1 cellular context compared by ENCODE assay signal in genomic region chr10:11822031-11822756, GRCh38.
TF ChIP-seq lines count a peak whose summit lies in the region.

No MANE protein-coding gene starts in this region.

TF ChIP-seq in WTC11, 78 proteins besides CTCF, POLR2A, EP300 and RAD21 (continued from another document):
- no peak for TF ChIP-seq GRHL2 (CRISPR knock-in tag; IDR thresholded peaks at IDR 0.05; ENCODE audit: insufficient replicate concordance, severe bottlenecking)
- TF ChIP-seq ZNF219 (CRISPR knock-in tag; IDR thresholded peaks at IDR 0.05; ENCODE audit: borderline replicate concordance), result no peak
- TF ChIP-seq, protein P1, sequence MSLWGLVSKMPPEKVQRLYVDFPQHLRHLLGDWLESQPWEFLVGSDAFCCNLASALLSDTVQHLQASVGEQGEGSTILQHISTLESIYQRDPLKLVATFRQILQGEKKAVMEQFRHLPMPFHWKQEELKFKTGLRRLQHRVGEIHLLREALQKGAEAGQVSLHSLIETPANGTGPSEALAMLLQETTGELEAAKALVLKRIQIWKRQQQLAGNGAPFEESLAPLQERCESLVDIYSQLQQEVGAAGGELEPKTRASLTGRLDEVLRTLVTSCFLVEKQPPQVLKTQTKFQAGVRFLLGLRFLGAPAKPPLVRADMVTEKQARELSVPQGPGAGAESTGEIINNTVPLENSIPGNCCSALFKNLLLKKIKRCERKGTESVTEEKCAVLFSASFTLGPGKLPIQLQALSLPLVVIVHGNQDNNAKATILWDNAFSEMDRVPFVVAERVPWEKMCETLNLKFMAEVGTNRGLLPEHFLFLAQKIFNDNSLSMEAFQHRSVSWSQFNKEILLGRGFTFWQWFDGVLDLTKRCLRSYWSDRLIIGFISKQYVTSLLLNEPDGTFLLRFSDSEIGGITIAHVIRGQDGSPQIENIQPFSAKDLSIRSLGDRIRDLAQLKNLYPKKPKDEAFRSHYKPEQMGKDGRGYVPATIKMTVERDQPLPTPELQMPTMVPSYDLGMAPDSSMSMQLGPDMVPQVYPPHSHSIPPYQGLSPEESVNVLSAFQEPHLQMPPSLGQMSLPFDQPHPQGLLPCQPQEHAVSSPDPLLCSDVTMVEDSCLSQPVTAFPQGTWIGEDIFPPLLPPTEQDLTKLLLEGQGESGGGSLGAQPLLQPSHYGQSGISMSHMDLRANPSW (CRISPR knock-in tag; conservative IDR thresholded peaks at IDR 0.05; ENCODE audit: low read depth), result no peak
- no peak for TF ChIP-seq OVOL2 (CRISPR knock-in tag; IDR thresholded peaks at IDR 0.05; ENCODE audit: borderline replicate concordance)
- TF ChIP-seq, protein P2, sequence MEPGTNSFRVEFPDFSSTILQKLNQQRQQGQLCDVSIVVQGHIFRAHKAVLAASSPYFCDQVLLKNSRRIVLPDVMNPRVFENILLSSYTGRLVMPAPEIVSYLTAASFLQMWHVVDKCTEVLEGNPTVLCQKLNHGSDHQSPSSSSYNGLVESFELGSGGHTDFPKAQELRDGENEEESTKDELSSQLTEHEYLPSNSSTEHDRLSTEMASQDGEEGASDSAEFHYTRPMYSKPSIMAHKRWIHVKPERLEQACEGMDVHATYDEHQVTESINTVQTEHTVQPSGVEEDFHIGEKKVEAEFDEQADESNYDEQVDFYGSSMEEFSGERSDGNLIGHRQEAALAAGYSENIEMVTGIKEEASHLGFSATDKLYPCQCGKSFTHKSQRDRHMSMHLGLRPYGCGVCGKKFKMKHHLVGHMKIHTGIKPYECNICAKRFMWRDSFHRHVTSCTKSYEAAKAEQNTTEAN (CRISPR knock-in tag; IDR thresholded peaks at IDR 0.05), result no peak
- TF ChIP-seq, protein P3, sequence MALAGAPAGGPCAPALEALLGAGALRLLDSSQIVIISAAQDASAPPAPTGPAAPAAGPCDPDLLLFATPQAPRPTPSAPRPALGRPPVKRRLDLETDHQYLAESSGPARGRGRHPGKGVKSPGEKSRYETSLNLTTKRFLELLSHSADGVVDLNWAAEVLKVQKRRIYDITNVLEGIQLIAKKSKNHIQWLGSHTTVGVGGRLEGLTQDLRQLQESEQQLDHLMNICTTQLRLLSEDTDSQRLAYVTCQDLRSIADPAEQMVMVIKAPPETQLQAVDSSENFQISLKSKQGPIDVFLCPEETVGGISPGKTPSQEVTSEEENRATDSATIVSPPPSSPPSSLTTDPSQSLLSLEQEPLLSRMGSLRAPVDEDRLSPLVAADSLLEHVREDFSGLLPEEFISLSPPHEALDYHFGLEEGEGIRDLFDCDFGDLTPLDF (CRISPR knock-in tag; IDR thresholded peaks at IDR 0.05), result no peak
- TF ChIP-seq ZNF671 (CRISPR knock-in tag; IDR thresholded peaks at IDR 0.05), result no peak
- TF ChIP-seq, protein P4, sequence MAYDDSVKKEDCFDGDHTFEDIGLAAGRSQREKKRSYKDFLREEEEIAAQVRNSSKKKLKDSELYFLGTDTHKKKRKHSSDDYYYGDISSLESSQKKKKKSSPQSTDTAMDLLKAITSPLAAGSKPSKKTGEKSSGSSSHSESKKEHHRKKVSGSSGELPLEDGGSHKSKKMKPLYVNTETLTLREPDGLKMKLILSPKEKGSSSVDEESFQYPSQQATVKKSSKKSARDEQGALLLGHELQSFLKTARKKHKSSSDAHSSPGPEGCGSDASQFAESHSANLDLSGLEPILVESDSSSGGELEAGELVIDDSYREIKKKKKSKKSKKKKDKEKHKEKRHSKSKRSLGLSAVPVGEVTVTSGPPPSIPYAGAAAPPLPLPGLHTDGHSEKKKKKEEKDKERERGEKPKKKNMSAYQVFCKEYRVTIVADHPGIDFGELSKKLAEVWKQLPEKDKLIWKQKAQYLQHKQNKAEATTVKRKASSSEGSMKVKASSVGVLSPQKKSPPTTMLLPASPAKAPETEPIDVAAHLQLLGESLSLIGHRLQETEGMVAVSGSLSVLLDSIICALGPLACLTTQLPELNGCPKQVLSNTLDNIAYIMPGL (CRISPR knock-in tag; IDR thresholded peaks at IDR 0.05), result no peak
- TF ChIP-seq EMX1 (CRISPR knock-in tag; IDR thresholded peaks at IDR 0.05), result no peak
- TF ChIP-seq, protein P5, sequence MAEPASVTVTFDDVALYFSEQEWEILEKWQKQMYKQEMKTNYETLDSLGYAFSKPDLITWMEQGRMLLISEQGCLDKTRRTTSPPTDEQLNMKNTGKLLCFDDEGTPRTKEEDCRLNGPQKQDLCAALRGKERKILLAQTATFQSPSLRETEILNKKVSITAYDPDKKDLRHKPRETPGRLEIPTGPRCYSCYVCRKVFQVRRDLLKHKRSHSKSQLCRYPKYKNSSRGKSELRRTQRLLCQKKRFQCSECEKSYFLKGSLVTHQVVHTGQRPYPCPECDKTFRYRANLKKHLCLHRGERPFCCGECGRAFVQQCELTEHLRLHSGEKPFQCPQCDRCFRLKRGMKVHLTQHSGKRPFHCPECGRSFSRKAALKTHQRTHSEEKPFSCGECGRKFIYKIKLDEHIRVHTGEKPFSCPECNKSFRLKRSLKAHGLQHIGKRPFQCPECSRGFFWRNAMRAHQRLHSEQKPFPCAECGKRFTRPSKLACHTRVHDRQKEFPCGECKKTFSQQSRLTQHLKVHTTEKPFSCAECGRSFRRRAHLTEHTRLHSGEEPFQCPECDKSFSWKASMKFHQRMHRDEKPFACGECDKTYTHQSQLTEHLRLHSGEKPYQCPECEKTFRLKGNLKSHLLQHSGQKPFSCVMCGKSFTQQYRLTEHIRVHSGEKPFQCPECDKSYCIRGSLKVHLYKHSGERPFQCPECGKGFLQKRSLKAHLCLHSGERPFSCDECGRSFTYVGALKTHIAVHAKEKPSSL (CRISPR knock-in tag; conservative IDR thresholded peaks at IDR 0.05), result no peak
- TF ChIP-seq SP1 (CRISPR knock-in tag; conservative IDR thresholded peaks at IDR 0.05), result no peak
